1 cellular context compared by ENCODE assay signal in genomic region chr2:101162561-101163330, GRCh38.
TF ChIP-seq lines count a peak whose summit lies in the region.

No MANE protein-coding gene starts in this region.

TF ChIP-seq in endothelial cell of umbilical vein, 7 proteins besides CTCF, POLR2A, EP300 and RAD21 (continued from another document):
- TF ChIP-seq JUN (IDR thresholded peaks at IDR 0.05; ENCODE audit: borderline replicate concordance, insufficient read depth, insufficient read length, low read depth) (no peak), GATA2 (IDR thresholded peaks at IDR 0.05; ENCODE audit: insufficient read depth, insufficient read length, low read depth, low read length) (no peak), MAX (IDR thresholded peaks at IDR 0.05; ENCODE audit: insufficient read depth, insufficient read length) (no peak), FOS (IDR thresholded peaks at IDR 0.05; ENCODE audit: borderline replicate concordance, insufficient read depth, low read length) (no peak), EZH2 (IDR thresholded peaks at IDR 0.05; ENCODE audit: borderline replicate concordance, low read depth, low read length, severe bottlenecking) (no peak), POLR2AphosphoS5 (IDR thresholded peaks at IDR 0.05; ENCODE audit: insufficient read depth, low read depth, low read length) (no peak)
